In genomic region chr11:119786431-119787073, GRCh38 we compare ENCODE assay signal across 19 cellular contexts. TPM values are rescaled to one million over a fixed set of nuclear protein-coding genes. Genes with fewer than 3 reads are reported as not detected.
A peak's percentile ranks its signal among the peaks of the same experiment; 100 is the strongest.
DNase-seq lines count a peak whose midpoint lies in the region; ATAC-seq, FAIRE-seq and TF ChIP-seq lines count a peak whose summit lies in the region.
"Had no signal": no experiment of that assay in that cellular context is flagged by ENCODE, and none has a peak within 500 bp of the region (broad histone marks: within the 10 kb centered on the region; RNA-seq: fewer than 3 reads in every experiment).

No MANE protein-coding gene starts in this region.

- H3K4me3 ChIP-seq in bronchial epithelial cell (ENCODE audit: low read depth, low read length): no peak overlapping the region
- H3K4me3 ChIP-seq: HAP-1, SJCRH30 had no signal

- FAIRE-seq in GM18507 (lab: Jason Lieb, UNC) (peak; percentile 33), bronchial epithelial cell (lab: Jason Lieb, UNC) (peak; percentile 43)

- H3K27me3 ChIP-seq in bronchial epithelial cell (ENCODE audit: control insufficient read depth, insufficient read depth, low read length): peaks cover 2% of the 10 kb centered on the region
- H3K27me3 ChIP-seq: SJCRH30 had no signal

- DNase-seq in GM18507 (ENCODE audit: extremely low spot score, insufficient read length, low read depth) (no peak), bronchial epithelial cell (ENCODE audit: low read depth) (no peak), posterior vena cava (ENCODE audit: low spot score) (peak; percentile 64), NCI-H1105 treated with DMSO at 0.1 percent for 48 hours (lab: John Stamatoyannopoulos, UW) (no peak)
- DNase-seq in stimulated activated CD4-positive, alpha-beta T cell treated with anti-CD3 and anti-CD28 coated beads, Interleukin-12 subunit alpha, Interleukin-12 subunit beta, amount 100 ng/mL, for 4 hours: no peak
- DNase-seq: ACHN; AML-193; Caco-2; DMS53; KBM-7; MV-4-11; NCI-H2029 treated with DMSO at 0.1 percent for 48 hours; NCI-H2227 treated with DMSO at 0.1 percent for 48 hours; NK-92 treated with Interleukin-12 subunit alpha and Interleukin-12 subunit beta, amount 100 ng/mL, for 24 hours; SJCRH30; T-helper 17 cell had no signal

- intact Hi-C loops in posterior vena cava (cut with DNase I): no loop called here

- ATAC-seq in HG02588 (IDR thresholded peaks at IDR 0.05; ENCODE audit: unreplicated experiment): peak; percentile 59
- no peak for ATAC-seq in HG03095 (IDR thresholded peaks at IDR 0.05; ENCODE audit: unreplicated experiment)
- ATAC-seq: T-helper 17 cell had no signal

- no peaks in the 10 kb centered on the region for H3K36me3 ChIP-seq in bronchial epithelial cell (ENCODE audit: control insufficient read depth, insufficient read depth, low read length)
- H3K36me3 ChIP-seq: HAP-1, SJCRH30 had no signal

- TF ChIP-seq CTCF in bronchial epithelial cell (IDR thresholded peaks at IDR 0.05; ENCODE audit: insufficient read depth, low read length, severe bottlenecking): no peak

RNA-seq across cellular contexts. Expression of gene NECTIN1, which starts 57.6 kb away (rescaled TPM):
- total RNA-seq in bronchial epithelial cell (85.3 and 161 TPM in 2 replicates), posterior vena cava (10 to 100 TPM; 10.6 to 11.4 TPM)
